In genomic region chr5:159708090-159708489, GRCh38 we compare ENCODE assay signal across 34 cellular contexts.
"Had no signal": no experiment of that assay in that cellular context is flagged by ENCODE, and none has a peak within 500 bp of the region (broad histone marks: within the 10 kb centered on the region; RNA-seq: fewer than 3 reads in every experiment).

No MANE protein-coding gene starts in this region.

- H3K27me3 ChIP-seq: MG63 had no signal

- H3K4me3 ChIP-seq: MG63 had no signal

- H3K36me3 ChIP-seq: MG63 had no signal

- DNase-seq: Karpas-422, Kasumi-1, MG63, MM.1S, MV-4-11, NCI-H1048, NCI-H1092, NCI-H1092 treated with DMSO at 0.1 percent for 48 hours, NCI-H1105, NCI-H1105 treated with DMSO at 0.1 percent for 48 hours, NCI-H1417, NCI-H1417 treated with DMSO at 0.1 percent for 48 hours, NCI-H1436, NCI-H1436 treated with DMSO at 0.1 percent for 48 hours, NCI-H146, NCI-H1694, NCI-H1694 treated with DMSO at 0.1 percent for 48 hours, NCI-H187, NCI-H187 treated with DMSO at 0.1 percent for 48 hours, NCI-H1930, NCI-H2029, NCI-H2029 treated with DMSO at 0.1 percent for 48 hours, NCI-H2081, NCI-H2081 treated with DMSO at 0.1 percent for 48 hours, NCI-H2107, NCI-H2171, NCI-H2171 treated with DMSO at 0.1 percent for 48 hours, NCI-H2227 treated with DMSO at 0.1 percent for 48 hours, NCI-H226, NCI-H345, NCI-H446, NCI-H446 treated with DMSO at 0.1 percent for 48 hours, NCI-H510A, NCI-H510A treated with DMSO at 0.1 percent for 48 hours had no signal
